In genomic region chr1:205313681-205314308, GRCh38 we compare ENCODE assay signal across 9 cellular contexts. TPM values are rescaled to one million over a fixed set of nuclear protein-coding genes. Genes with fewer than 3 reads are reported as not detected.
DNase-seq lines count a peak whose midpoint lies in the region; ATAC-seq and TF ChIP-seq lines count a peak whose summit lies in the region.
"Had no signal": no experiment of that assay in that cellular context is flagged by ENCODE, and none has a peak within 500 bp of the region (broad histone marks: within the 10 kb centered on the region; RNA-seq: fewer than 3 reads in every experiment).

No MANE protein-coding gene starts in this region.

- peaks cover 2% of the 10 kb centered on the region for H3K36me3 Mint-ChIP-seq in activated naive CD8-positive, alpha-beta T cell treated with anti-CD3 and anti-CD28 coated beads for 36 hours

- H3K79me2 ChIP-seq in parathyroid adenoma = peaks cover 33% of the 10 kb centered on the region

- H3K27ac Mint-ChIP-seq in activated naive CD8-positive, alpha-beta T cell treated with anti-CD3 and anti-CD28 coated beads for 36 hours = peak overlapping the region; percentile 96

- H3K9me3 ChIP-seq in cardiac muscle cell (ENCODE audit: low read depth) (no peaks in the 10 kb centered on the region), parathyroid adenoma (ENCODE audit: control insufficient read depth, low read length) (no peaks in the 10 kb centered on the region)

- no peak for TF ChIP-seq CTCF in cardiac muscle cell (IDR thresholded peaks at IDR 0.05; ENCODE audit: low read depth, low read length)
- TF ChIP-seq CTCF in parathyroid adenoma (IDR thresholded peaks at IDR 0.05) = no peak

- H3K4me1 ChIP-seq in cardiac muscle cell (ENCODE audit: low read depth) = peaks cover 22% of the 10 kb centered on the region
- peaks cover 20% of the 10 kb centered on the region for H3K4me1 ChIP-seq in parathyroid adenoma

- no peaks in the 10 kb centered on the region for H3K9me3 Mint-ChIP-seq in activated naive CD8-positive, alpha-beta T cell treated with anti-CD3 and anti-CD28 coated beads for 36 hours

- peak overlapping the region; percentile 77 for H3K4me3 Mint-ChIP-seq in activated naive CD8-positive, alpha-beta T cell treated with anti-CD3 and anti-CD28 coated beads for 36 hours

- peaks cover 90% of the 10 kb centered on the region for H3K4me1 Mint-ChIP-seq in activated naive CD8-positive, alpha-beta T cell treated with anti-CD3 and anti-CD28 coated beads for 36 hours

- peak overlapping the region; percentile 76 for H3K27ac ChIP-seq in cardiac muscle cell
- peak overlapping the region; percentile 11 for H3K27ac ChIP-seq in parathyroid adenoma
- H3K27ac ChIP-seq: VCaP had no signal

- H3K36me3 ChIP-seq in cardiac muscle cell (no peaks in the 10 kb centered on the region), parathyroid adenoma (ENCODE audit: control insufficient read depth, insufficient read depth, low read length) (no peaks in the 10 kb centered on the region)

- no peaks in the 10 kb centered on the region for H3K27me3 ChIP-seq in cardiac muscle cell
- no peaks in the 10 kb centered on the region for H3K27me3 ChIP-seq in parathyroid adenoma (ENCODE audit: control insufficient read depth, insufficient read depth, low read length)

- no peak for ATAC-seq in GM19397 (IDR thresholded peaks at IDR 0.05; ENCODE audit: unreplicated experiment)

- DNase-seq in NCI-H2029 (lab: John Stamatoyannopoulos, UW) (peak; percentile 39), NCI-H2029 treated with DMSO at 0.1 percent for 48 hours (lab: John Stamatoyannopoulos, UW) (no peak), NCI-H1436 treated with DMSO at 0.1 percent for 48 hours (lab: John Stamatoyannopoulos, UW) (peak; percentile 37), cardiac muscle cell (ENCODE audit: low read depth in 1 of 2, low spot score in 1 of 2) (peak; percentile 55 to 81), COR-L47 (lab: John Stamatoyannopoulos, UW) (no peak)
- peak; percentile 56 for DNase-seq in activated naive CD8-positive, alpha-beta T cell treated with anti-CD3 and anti-CD28 coated beads for 36 hours

- no peak overlapping the region for H3K9ac ChIP-seq in parathyroid adenoma

- no peak overlapping the region for H3K4me2 ChIP-seq in parathyroid adenoma (ENCODE audit: low read length)

- H2AFZ ChIP-seq in parathyroid adenoma = no peak overlapping the region

- H3K4me3 ChIP-seq in cardiac muscle cell (no peak overlapping the region), parathyroid adenoma (ENCODE audit: low read depth, low read length) (no peak overlapping the region)

- H3K27me3 Mint-ChIP-seq in activated naive CD8-positive, alpha-beta T cell treated with anti-CD3 and anti-CD28 coated beads for 36 hours = no peaks in the 10 kb centered on the region

RNA-seq across cellular contexts. Expression of gene NUAK2, which starts 7.8 kb away (rescaled TPM):
- 1 to 10 TPM; 1.7 to 2.0 TPM for total RNA-seq in activated naive CD8-positive, alpha-beta T cell treated with anti-CD3 and anti-CD28 coated beads for 36 hours
- 3.4 and 4.3 TPM in 2 replicates for total RNA-seq in cardiac muscle cell
- 2.1 and 3.4 TPM in 2 replicates for polyA plus RNA-seq in cardiac muscle cell

RNA-seq across cellular contexts. Expression of gene KLHDC8A, which starts 42.9 kb away (rescaled TPM):
- total RNA-seq in activated naive CD8-positive, alpha-beta T cell treated with anti-CD3 and anti-CD28 coated beads for 36 hours = not detected
- total RNA-seq in cardiac muscle cell = 0.18 and 0.71 TPM in 2 replicates
- polyA plus RNA-seq in cardiac muscle cell = 1.2 TPM in 1 of 2 replicates, not detected in the other

Comparison
In these comparisons a context has a peak if more than half of its experiments do, and no peak if none do; other contexts are left out.
1. DNase-seq: peak in NCI-H2029 (single experiment), NCI-H1436 treated with DMSO at 0.1 percent for 48 hours (single experiment), activated naive CD8-positive, alpha-beta T cell treated with anti-CD3 and anti-CD28 coated beads for 36 hours (single experiment) and cardiac muscle cell (2 of 2); none in NCI-H2029 treated with DMSO at 0.1 percent for 48 hours (single experiment) and COR-L47 (single experiment).